In the genomic region with DNA sequence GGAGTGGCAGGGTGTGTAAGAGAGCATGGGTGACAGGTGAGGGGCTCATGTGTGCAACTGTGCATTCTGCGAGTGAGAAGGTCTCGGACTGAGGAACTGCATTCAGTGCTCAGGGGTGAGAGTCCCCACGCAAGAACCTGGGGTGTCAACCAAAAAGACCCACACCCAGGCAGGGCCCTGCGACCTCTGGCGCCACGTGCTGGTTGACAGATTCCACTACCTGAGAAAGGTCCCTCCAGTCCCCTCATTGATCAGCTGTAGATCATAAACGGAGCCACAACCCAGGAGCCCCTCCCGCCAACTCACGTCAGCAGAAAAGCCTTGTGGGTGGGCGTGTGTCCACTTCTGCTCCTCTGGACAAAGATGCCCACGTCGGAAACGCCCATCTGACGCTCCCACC, we compare ENCODE assay signal across 25 cellular contexts.
"Had no signal": no experiment of that assay in that cellular context is flagged by ENCODE, and none has a peak within 500 bp of the region (broad histone marks: within the 10 kb centered on the region; RNA-seq: fewer than 3 reads in every experiment).

No MANE protein-coding gene starts in this region.

- H3K4me1 Mint-ChIP-seq: activated naive CD4-positive, alpha-beta T cell treated with anti-CD3 and anti-CD28 coated beads, Interleukin-2, amount 10 ng/mL, durations not matched to agents 7 days and 5 days; activated naive CD8-positive, alpha-beta T cell treated with anti-CD3 and anti-CD28 coated beads, Interleukin-2, amount 50 U/mL, for 24 hours; neural crest cell had no signal

- H3K27ac Mint-ChIP-seq: activated naive CD4-positive, alpha-beta T cell treated with anti-CD3 and anti-CD28 coated beads, Interleukin-2, amount 10 ng/mL, durations not matched to agents 7 days and 5 days; activated naive CD8-positive, alpha-beta T cell treated with anti-CD3 and anti-CD28 coated beads, Interleukin-2, amount 50 U/mL, for 24 hours; progenitor cell of endocrine pancreas had no signal

- H3K4me3 ChIP-seq: dorsolateral prefrontal cortex, hepatocyte, left lung, thyroid gland had no signal

- H3K4me3 Mint-ChIP-seq: activated naive CD4-positive, alpha-beta T cell treated with anti-CD3 and anti-CD28 coated beads, Interleukin-2, amount 10 ng/mL, durations not matched to agents 7 days and 5 days; activated naive CD8-positive, alpha-beta T cell treated with anti-CD3 and anti-CD28 coated beads, Interleukin-2, amount 50 U/mL, for 24 hours; neural crest cell had no signal

- H3K27me3 ChIP-seq: brain microvascular endothelial cell, thyroid gland had no signal

- H3K9me3 Mint-ChIP-seq: activated naive CD4-positive, alpha-beta T cell treated with anti-CD3 and anti-CD28 coated beads, Interleukin-2, amount 10 ng/mL, durations not matched to agents 7 days and 5 days; activated naive CD8-positive, alpha-beta T cell treated with anti-CD3 and anti-CD28 coated beads, Interleukin-2, amount 50 U/mL, for 24 hours; neural crest cell had no signal

- H3K4me2 ChIP-seq: hepatocyte had no signal

- H3K27ac ChIP-seq: brain microvascular endothelial cell, dorsolateral prefrontal cortex, epithelial cell of prostate, hepatocyte, left lung, thyroid gland had no signal

- DNase-seq: activated CD4-positive, CD25-positive, alpha-beta regulatory T cell treated with anti-CD3 and anti-CD28 coated beads, Interleukin-2, amount 50 U/mL, for 72 hours; activated CD8-positive, alpha-beta memory T cell treated with anti-CD3 and anti-CD28 coated beads for 24 hours; activated CD8-positive, alpha-beta memory T cell treated with anti-CD3 and anti-CD28 coated beads, Interleukin-2, amount 50 U/mL, for 48 hours; activated effector memory CD4-positive, alpha-beta T cell treated with Interleukin-2 at 50 U/mL for 16 hours; activated naive CD4-positive, alpha-beta T cell treated with anti-CD3 and anti-CD28 coated beads, Interleukin-2, amount 10 ng/mL, durations not matched to agents 7 days and 5 days; activated naive CD8-positive, alpha-beta T cell treated with anti-CD3 and anti-CD28 coated beads, Interleukin-2, amount 50 U/mL, for 24 hours; activated T-cell treated with anti-CD3 and anti-CD28 coated beads, Interleukin-2, amount 50 U/mL, for 48 hours; anterior cingulate cortex; brain microvascular endothelial cell; central memory CD4-positive, alpha-beta T cell; dorsolateral prefrontal cortex; foreskin fibroblast; left lung; mammary epithelial cell; stimulated activated CD4-positive, alpha-beta T cell treated with anti-CD3 and anti-CD28 coated beads, Interleukin-12 subunit alpha, Interleukin-12 subunit beta, amount 100 ng/mL, for 4 hours; stimulated activated CD4-positive, alpha-beta T cell treated with anti-CD3 and anti-CD28 coated beads, Interleukin-1b, Interleukin-23, amount 100 ng/mL, for 48 hours; stimulated activated CD8-positive, alpha-beta memory T cell treated with anti-CD3 and anti-CD28 coated beads, Interleukin-4, amount 100 ng/mL, for 48 hours; stimulated activated naive CD4-positive, alpha-beta T cell treated with Interleukin-2 at 50 U/mL for 16 hours; thyroid gland had no signal

- H3K36me3 ChIP-seq: brain microvascular endothelial cell, left lung, thyroid gland had no signal

- H3K36me3 Mint-ChIP-seq: activated naive CD4-positive, alpha-beta T cell treated with anti-CD3 and anti-CD28 coated beads, Interleukin-2, amount 10 ng/mL, durations not matched to agents 7 days and 5 days had no signal

- H3K79me2 ChIP-seq: hepatocyte had no signal

- H2AFZ ChIP-seq: hepatocyte had no signal

- H3K9me3 ChIP-seq: left lung, thyroid gland had no signal

- FAIRE-seq: colon, keratinocyte had no signal

- H3K4me1 ChIP-seq: left lung, thyroid gland had no signal

- ATAC-seq: activated naive CD8-positive, alpha-beta T cell treated with anti-CD3 and anti-CD28 coated beads, Interleukin-2, amount 50 U/mL, for 24 hours; left lung had no signal
